In genomic region chr6:143406673-143407072, GRCh38 we compare ENCODE assay signal across 22 cellular contexts. TPM values are rescaled to one million over a fixed set of nuclear protein-coding genes. Genes with fewer than 3 reads are reported as not detected.
A peak's percentile ranks its signal among the peaks of the same experiment; 100 is the strongest.
DNase-seq lines count a peak whose midpoint lies in the region; ATAC-seq and TF ChIP-seq lines count a peak whose summit lies in the region.
"Had no signal": no experiment of that assay in that cellular context is flagged by ENCODE, and none has a peak within 500 bp of the region (broad histone marks: within the 10 kb centered on the region; RNA-seq: fewer than 3 reads in every experiment).

No MANE protein-coding gene starts in this region.

- no peaks in the 10 kb centered on the region for H3K4me1 ChIP-seq in adrenal gland (replicated peaks in 1 of 2)
- H3K4me1 ChIP-seq: left lung, parathyroid adenoma, right atrium auricular region had no signal

- H3K27me3 ChIP-seq in adrenal gland (no peaks in the 10 kb centered on the region), MG63 (no peaks in the 10 kb centered on the region)
- H3K27me3 ChIP-seq: left lung, neural progenitor cell, right atrium auricular region had no signal

- no peak for TF ChIP-seq CTCF in adrenal gland (IDR thresholded peaks at IDR 0.05)

- intact Hi-C loops in adrenal gland (cut with DNase I): no loop called here

- no peak for DNase-seq in NCI-H1048 (lab: John Stamatoyannopoulos, UW)
- no peak for DNase-seq in adrenal gland
- DNase-seq in MG63: no peak
- DNase-seq: activated CD4-positive, alpha-beta memory T cell treated with anti-CD3 and anti-CD28 coated beads for 36 hours; activated CD8-positive, alpha-beta memory T cell treated with anti-CD3 and anti-CD28 coated beads, Interleukin-2, amount 50 U/mL, for 4 hours; activated naive CD4-positive, alpha-beta T cell treated with anti-CD3 and anti-CD28 coated beads, Interleukin-2, amount 10 ng/mL, durations not matched to agents 7 days and 5 days; amniotic stem cell; H9; left lung; mesendoderm; NCI-H187; RPMI8226; stimulated activated CD4-positive, alpha-beta T cell treated with anti-CD3 and anti-CD28 coated beads, Interleukin-2, amount 100 ng/mL, for 24 hours had no signal

- 86 to 92% (median 90%) methylated on average over 3 of the region's 3 CpGs for WGBS in adrenal gland, 4 donors

- H3K36me3 ChIP-seq in adrenal gland (replicated peaks in 1 of 2): no peaks in the 10 kb centered on the region
- no peaks in the 10 kb centered on the region for H3K36me3 ChIP-seq in MG63
- H3K36me3 ChIP-seq: left lung, neural progenitor cell, right atrium auricular region had no signal

- no peak overlapping the region for H3K4me3 ChIP-seq in adrenal gland
- H3K4me3 ChIP-seq in MG63: no peak overlapping the region
- H3K4me3 ChIP-seq: left lung, neural progenitor cell, right atrium auricular region had no signal

- ATAC-seq in GM18858 (IDR thresholded peaks at IDR 0.05; ENCODE audit: unreplicated experiment) (peak; percentile 44), GM21529 (IDR thresholded peaks at IDR 0.05; ENCODE audit: unreplicated experiment) (peak; percentile 62), HG03432 (IDR thresholded peaks at IDR 0.05; ENCODE audit: unreplicated experiment) (peak; percentile 67), GM19023 (IDR thresholded peaks at IDR 0.05; ENCODE audit: unreplicated experiment) (no peak)
- ATAC-seq: activated CD4-positive, CD25-positive, alpha-beta regulatory T cell treated with anti-CD3 and anti-CD28 coated beads, Interleukin-2, amount 50 U/mL, for 24 hours; left lung had no signal

- TF ChIP-seq POLR2A in adrenal gland (IDR thresholded peaks at IDR 0.05): no peak

- H3K9me3 ChIP-seq in adrenal gland (replicated peaks in 1 of 3) (no peaks in the 10 kb centered on the region), MG63 (no peaks in the 10 kb centered on the region)
- H3K9me3 ChIP-seq: left lung, right atrium auricular region had no signal

- H3K27ac ChIP-seq in adrenal gland: no peak overlapping the region
- H3K27ac ChIP-seq: C4-2B, left lung, neural progenitor cell, parathyroid adenoma, right atrium auricular region had no signal

RNA-seq across cellular contexts. Expression of gene ADAT2, which starts 43.8 kb away (rescaled TPM):
- total RNA-seq in adrenal gland: 1 to 10 TPM in 7 of 8 donors, under 1 TPM in 1; 0.61 to 9.0 (median 6.0) TPM
- polyA plus RNA-seq in adrenal gland: 10 to 100 TPM in 2 of 3 donors, 1 to 10 TPM in 1; 5.7 to 18.6 (median 12.3) TPM
- 2.6 and 3.0 TPM in 2 replicates for total RNA-seq in MG63 (2014; rRNA removed; shearing (Covaris generic); ENCODE audit: low replicate concordance)

RNA-seq across cellular contexts. Expression of gene PEX3, which starts 43.9 kb away (rescaled TPM):
- total RNA-seq in adrenal gland: 100 to 1,000 TPM in 1 of 8 donors, 10 to 100 TPM in 7; 32.3 to 106 (median 54.2) TPM
- 100 to 1,000 TPM in 1 of 3 donors, 10 to 100 TPM in 2; 16.3 to 152 (median 17.3) TPM for polyA plus RNA-seq in adrenal gland
- total RNA-seq in MG63 (2014; rRNA removed; shearing (Covaris generic); ENCODE audit: low replicate concordance): 13.6 and 24.8 TPM in 2 replicates
